In genomic region chr18:62499263-62499650, GRCh38 we compare ENCODE assay signal across 18 cellular contexts. TPM values are rescaled to one million over a fixed set of nuclear protein-coding genes. Genes with fewer than 3 reads are reported as not detected.
DNase-seq lines count a peak whose midpoint lies in the region; ATAC-seq and TF ChIP-seq lines count a peak whose summit lies in the region.
"Had no signal": no experiment of that assay in that cellular context is flagged by ENCODE, and none has a peak within 500 bp of the region (broad histone marks: within the 10 kb centered on the region; RNA-seq: fewer than 3 reads in every experiment).

No MANE protein-coding gene starts in this region.

- H3K9me2 ChIP-seq in GM23338 (ENCODE audit: insufficient read depth) (no peaks in the 10 kb centered on the region), SK-N-SH (no peaks in the 10 kb centered on the region)

- no peak for TF ChIP-seq RAD21 in SK-N-SH (IDR thresholded peaks at IDR 0.05; ENCODE audit: low read length)

- no peaks in the 10 kb centered on the region for H3K27me3 ChIP-seq in GM23338 (ENCODE audit: insufficient read depth)
- no peaks in the 10 kb centered on the region for H3K27me3 ChIP-seq in right cardiac atrium (ENCODE audit: control insufficient read depth, insufficient read depth)
- no peaks in the 10 kb centered on the region for H3K27me3 ChIP-seq in SK-N-SH (ENCODE audit: insufficient read depth)
- H3K27me3 ChIP-seq in brain microvascular endothelial cell (replicated peaks), result no peaks in the 10 kb centered on the region
- H3K27me3 ChIP-seq: vagina had no signal

- H3K4me3 ChIP-seq in GM23338 (no peak overlapping the region), right cardiac atrium (ENCODE audit: low read length) (no peak overlapping the region), SK-N-SH (ENCODE audit: low read depth in 2 of 2, low read length in 1 of 2) (no peak overlapping the region), brain microvascular endothelial cell (ENCODE audit: low read depth, low read length) (no peak overlapping the region)
- H3K4me3 ChIP-seq: skin epidermis, vagina had no signal

- H3K4me2 ChIP-seq in GM23338 (no peak overlapping the region), SK-N-SH (no peak overlapping the region)

- H3K27ac ChIP-seq in GM23338 (ENCODE audit: low read depth) (no peak overlapping the region), right cardiac atrium (ENCODE audit: low read length) (no peak overlapping the region), SK-N-SH (ENCODE audit: low read depth in 2 of 2, low read length in 1 of 2) (no peak overlapping the region), brain microvascular endothelial cell (no peak overlapping the region)
- H3K27ac ChIP-seq: skin epidermis, vagina had no signal

- no peaks in the 10 kb centered on the region; the same call in 2 of the 3 replicates for H3K9me3 Mint-ChIP-seq in GM23338
- H3K9me3 Mint-ChIP-seq: HFFc6 had no signal

- H3K9ac ChIP-seq in SK-N-SH, result no peak overlapping the region

- 82% methylated on average over 10 of the region's 10 CpGs for WGBS in right cardiac atrium
- 92% methylated on average over 9 of the region's 10 CpGs for WGBS in SK-N-SH (ENCODE audit: low lambda C conversion rate)

- no peaks in the 10 kb centered on the region for H3K36me3 Mint-ChIP-seq in GM23338 (ENCODE audit: low read depth)

- H2AFZ ChIP-seq in GM23338 (peak overlapping the region; percentile 88), SK-N-SH (ENCODE audit: low read depth) (no peak overlapping the region)

- H3K79me2 ChIP-seq in GM23338 (replicated peaks; ENCODE audit: insufficient read depth) (no peaks in the 10 kb centered on the region), SK-N-SH (ENCODE audit: insufficient read depth) (no peaks in the 10 kb centered on the region)

- no peak for TF ChIP-seq CTCF in GM23338 (conservative IDR thresholded peaks at IDR 0.05; ENCODE audit: low read depth in 2 of 2)
- TF ChIP-seq CTCF in SK-N-SH (IDR thresholded peaks at IDR 0.05), result no peak
- TF ChIP-seq CTCF in brain microvascular endothelial cell (IDR thresholded peaks at IDR 0.05; ENCODE audit: low read depth, low read length, missing control alignments), result no peak

- H3K4me1 Mint-ChIP-seq in GM23338, result no peaks in the 10 kb centered on the region; the same call in 2 of the 3 replicates
- H3K4me1 Mint-ChIP-seq: activated naive CD8-positive, alpha-beta T cell treated with anti-CD3 and anti-CD28 coated beads, Interleukin-2, amount 10 ng/mL, durations not matched to agents 7 days and 5 days had no signal

- no peak overlapping the region for H3K27ac Mint-ChIP-seq in GM23338
- H3K27ac Mint-ChIP-seq: activated naive CD8-positive, alpha-beta T cell treated with anti-CD3 and anti-CD28 coated beads, Interleukin-2, amount 10 ng/mL, durations not matched to agents 7 days and 5 days; brain; HFFc6 had no signal

- no peak overlapping the region for H3K4me3 Mint-ChIP-seq in GM23338
- H3K4me3 Mint-ChIP-seq: activated naive CD8-positive, alpha-beta T cell treated with anti-CD3 and anti-CD28 coated beads, Interleukin-2, amount 10 ng/mL, durations not matched to agents 7 days and 5 days; brain; HFFc6 had no signal

- CTCF ChIA-PET in SK-N-SH (lab: Yijun Ruan, JAX), result interaction anchor here (1.0 to 1.2 kb wide), 2 partner anchors 22 to 73 kb away, joined by 3 read pairs; no protein-coding TSS in a partner anchor

- in situ Hi-C loops in brain microvascular endothelial cell (cut with HindIII; ENCODE audit: low pct_ligation_motif_present, low sequenced_read_pairs), result no loop called here

- H3K36me3 ChIP-seq in GM23338 (ENCODE audit: insufficient read depth) (no peaks in the 10 kb centered on the region), SK-N-SH (replicated peaks in 1 of 2; ENCODE audit: control insufficient read depth in 1 of 2, insufficient read depth in 2 of 2, low read length in 1 of 2) (no peaks in the 10 kb centered on the region), brain microvascular endothelial cell (replicated peaks) (no peaks in the 10 kb centered on the region)
- H3K36me3 ChIP-seq: vagina had no signal

- POLR2A ChIA-PET in SK-N-SH (lab: Yijun Ruan, JAX), result no interaction called here

- H3K4me1 ChIP-seq in GM23338 (ENCODE audit: insufficient read depth) (no peaks in the 10 kb centered on the region), right cardiac atrium (ENCODE audit: control insufficient read depth, insufficient read depth, low read length) (no peaks in the 10 kb centered on the region), SK-N-SH (ENCODE audit: control insufficient read depth in 1 of 2, insufficient read depth in 2 of 2, low read depth in 1 of 2, low read length in 1 of 2) (no peaks in the 10 kb centered on the region)
- H3K4me1 ChIP-seq: vagina had no signal

- intact Hi-C loops in right cardiac atrium (cut with DNase I), result no loop called here

- H4K20me1 ChIP-seq in GM23338 (replicated peaks; ENCODE audit: insufficient read depth), result no peaks in the 10 kb centered on the region
- H4K20me1 ChIP-seq in SK-N-SH (ENCODE audit: insufficient read depth), result no peaks in the 10 kb centered on the region

- ATAC-seq in GM23338 (peak; percentile 69), right cardiac atrium (peak; percentile 37 to 47)
- ATAC-seq: left colon had no signal

- DNase-seq in GM23338 (ENCODE audit: low spot score) (no peak), OCI-M1 (lab: John Stamatoyannopoulos, UW) (peak; percentile 40), right cardiac atrium (peak in 2 of 3 donors; percentile 41 to 58), retina (peak; percentile 10), SK-N-SH (no peak), GM03348 (ENCODE audit: low spot score) (no peak), brain microvascular endothelial cell (no peak)
- DNase-seq: activated naive CD8-positive, alpha-beta T cell treated with anti-CD3 and anti-CD28 coated beads, Interleukin-2, amount 10 ng/mL, durations not matched to agents 7 days and 5 days; erythroblast; HFFc6; left colon; NCI-H1436; NCI-H774; RPMI8226; stimulated activated CD4-positive, alpha-beta T cell treated with anti-CD3 and anti-CD28 coated beads, Interleukin-4, amount 100 ng/mL, for 1 hour had no signal

- TF ChIP-seq EP300 in SK-N-SH (IDR thresholded peaks at IDR 0.05; ENCODE audit: borderline replicate concordance in 1 of 2, low read depth in 1 of 2, low read length in 1 of 2), result no peak

- H3K9me3 ChIP-seq in right cardiac atrium (ENCODE audit: control insufficient read depth, low read length) (no peaks in the 10 kb centered on the region), SK-N-SH (no peaks in the 10 kb centered on the region)
- H3K9me3 ChIP-seq: vagina had no signal

- no peaks in the 10 kb centered on the region for H3F3A ChIP-seq in GM23338 (replicated peaks; ENCODE audit: low read depth)
- H3F3A ChIP-seq in SK-N-SH (replicated peaks; ENCODE audit: insufficient read depth), result no peaks in the 10 kb centered on the region

- peaks cover 2% of the 10 kb centered on the region for H3K27me3 Mint-ChIP-seq in GM23338 (ENCODE audit: insufficient read depth, low read depth, poor library complexity)

TF ChIP-seq in GM23338, 12 proteins besides CTCF, POLR2A, EP300 and RAD21 (continues in another document):
- TF ChIP-seq ETS1 (IDR thresholded peaks at IDR 0.05), result no peak

TF ChIP-seq in SK-N-SH, 30 proteins besides CTCF, POLR2A, EP300 and RAD21:
- TF ChIP-seq EZH2phosphoT487 (IDR thresholded peaks at IDR 0.05; ENCODE audit: borderline replicate concordance, low read depth) (no peak), TAF1 (IDR thresholded peaks at IDR 0.05; ENCODE audit: borderline replicate concordance, low read depth, low read length) (no peak), POLR2AphosphoS5 (IDR thresholded peaks at IDR 0.05; ENCODE audit: low read depth, low read length) (no peak), SIN3A (IDR thresholded peaks at IDR 0.05; ENCODE audit: borderline replicate concordance, low read depth, low read length) (no peak), RXRA (IDR thresholded peaks at IDR 0.05; ENCODE audit: borderline replicate concordance, low read depth) (no peak), CHD2 (IDR thresholded peaks at IDR 0.05; ENCODE audit: low read length, partially characterized antibody) (no peak), FOSL2 (IDR thresholded peaks at IDR 0.05; ENCODE audit: borderline replicate concordance, low read depth) (no peak), GABPA (IDR thresholded peaks at IDR 0.05; ENCODE audit: low read depth) (no peak), GATA2 (CRISPR knock-in tag; IDR thresholded peaks at IDR 0.05) (no peak), FOXJ3 (CRISPR knock-in tag; IDR thresholded peaks at IDR 0.05) (no peak)
- TF ChIP-seq, protein P1, sequence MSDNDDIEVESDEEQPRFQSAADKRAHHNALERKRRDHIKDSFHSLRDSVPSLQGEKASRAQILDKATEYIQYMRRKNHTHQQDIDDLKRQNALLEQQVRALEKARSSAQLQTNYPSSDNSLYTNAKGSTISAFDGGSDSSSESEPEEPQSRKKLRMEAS (IDR thresholded peaks at IDR 0.05; ENCODE audit: low read depth), result no peak

RNA-seq across cellular contexts. Expression of gene ZCCHC2, which starts 23.6 kb away (rescaled TPM):
- 14.4 and 15.4 TPM in 2 replicates for total RNA-seq in GM23338 (2014; rRNA removed; shearing (Covaris generic))
- polyA plus RNA-seq in GM23338 (2016; fragmentation: Nextera tagmentation; extraction: Ambion mirVana) (4.9 and 5.4 TPM in 2 replicates), right cardiac atrium (5.4 TPM), SK-N-SH (2012; rRNA removed) (6.7 and 7.3 TPM in 2 replicates)
- 10 to 100 TPM; 14.0 to 21.7 (median 18.4) TPM for total RNA-seq in right cardiac atrium
- polyA plus RNA-seq in SK-N-SH (2012; cell fraction: cytosol; rRNA removed), result 4.2 and 5.0 TPM in 2 replicates
- polyA plus RNA-seq in SK-N-SH (2012; cell fraction: nucleus; rRNA removed), result 10.4 and 14.4 TPM in 2 replicates

Comparison
In these comparisons a context has a peak if more than half of its experiments do, and no peak if none do; other contexts are left out.
1. DNase-seq: peak in OCI-M1 (single experiment), right cardiac atrium (2 of 3) and retina (single experiment); none in GM23338 (single experiment), SK-N-SH (single experiment), GM03348 (single experiment) and brain microvascular endothelial cell (single experiment).